10 cellular contexts compared by ENCODE assay signal in genomic region chr19:49878744-49879070, GRCh38. TPM values are rescaled to one million over a fixed set of nuclear protein-coding genes. Genes with fewer than 3 reads are reported as not detected.
DNase-seq lines count a peak whose midpoint lies in the region; ATAC-seq and TF ChIP-seq lines count a peak whose summit lies in the region.
"Had no signal": no experiment of that assay in that cellular context is flagged by ENCODE, and none has a peak within 500 bp of the region (broad histone marks: within the 10 kb centered on the region; RNA-seq: fewer than 3 reads in every experiment).

No MANE protein-coding gene starts in this region.

- H3K36me3 ChIP-seq in Caco-2 (ENCODE audit: control insufficient read depth, insufficient read depth, low read length) (peaks cover 13% of the 10 kb centered on the region), OCI-LY3 (replicated peaks; ENCODE audit: low read depth, low read length) (peaks cover 45% of the 10 kb centered on the region), fibroblast of lung (ENCODE audit: control insufficient read depth, insufficient read depth, low read length) (peaks cover 40% of the 10 kb centered on the region), psoas muscle (ENCODE audit: insufficient read depth in 1 of 2, low read depth in 1 of 2) (peaks cover 7 to 60% of the 10 kb centered on the region in 2 donors)

- H4K20me1 ChIP-seq in OCI-LY3 (ENCODE audit: insufficient read depth, low read length) (no peaks in the 10 kb centered on the region; the same call in 1 of the 2 replicates), fibroblast of lung (ENCODE audit: control insufficient read depth, extremely low read depth, insufficient read depth, low read length) (no peaks in the 10 kb centered on the region)

- peak overlapping the region; percentile 50 for H3K4me3 ChIP-seq in Caco-2 (ENCODE audit: low read depth, low read length)
- H3K4me3 ChIP-seq in OCI-LY3 (ENCODE audit: low read length) = peak overlapping the region; percentile 88
- peak overlapping the region; percentile 85 to 98 (median 92) for H3K4me3 ChIP-seq in fibroblast of lung (replicated peaks in 1 of 4; ENCODE audit: control extremely low read depth in 1 of 4, insufficient read depth in 1 of 4, low read depth in 3 of 4, low read length in 4 of 4)
- H3K4me3 ChIP-seq in psoas muscle = peak overlapping the region; percentile 69

- peaks cover 10% of the 10 kb centered on the region for H3K36me3 Mint-ChIP-seq in Caco-2 (ENCODE audit: insufficient read depth, unreplicated experiment)

- BruUV-seq in Caco-2 (replicated peaks; lab: Mats Ljungman, UMichigan) = TSS peak; percentile 58

- H3K79me2 ChIP-seq in OCI-LY3 (ENCODE audit: low read length) = peaks cover 33% of the 10 kb centered on the region
- H3K79me2 ChIP-seq in fibroblast of lung (ENCODE audit: control insufficient read depth, insufficient read depth, low read length) = peaks cover 22% of the 10 kb centered on the region

- H3K27me3 ChIP-seq in Caco-2 (replicated peaks; ENCODE audit: control insufficient read depth, insufficient read depth, low read length) (no peaks in the 10 kb centered on the region), OCI-LY3 (ENCODE audit: low read depth, low read length) (no peaks in the 10 kb centered on the region), fibroblast of lung (ENCODE audit: control insufficient read depth, insufficient read depth, low read length) (no peaks in the 10 kb centered on the region), psoas muscle (ENCODE audit: insufficient read depth in 3 of 3, low read length in 2 of 3) (no peaks in the 10 kb centered on the region)

- H3K9me3 ChIP-seq in Caco-2 (0 out of 2 replicates have a peak, but pooled peaks cover 4% of the 10 kb centered on the region), OCI-LY3 (ENCODE audit: insufficient read depth, low read length) (no peaks in the 10 kb centered on the region), fibroblast of lung (ENCODE audit: control insufficient read depth, insufficient read depth, low read depth, low read length) (no peaks in the 10 kb centered on the region), psoas muscle (no peaks in the 10 kb centered on the region)

- H3K4me1 ChIP-seq in Caco-2 (peaks cover 9% of the 10 kb centered on the region; the same call in 1 of the 2 replicates), OCI-LY3 (ENCODE audit: low read length) (peaks cover 20% of the 10 kb centered on the region), fibroblast of lung (ENCODE audit: control insufficient read depth, extremely low read depth, insufficient read depth, low read length) (peaks cover 4% of the 10 kb centered on the region), psoas muscle (peaks cover 35% of the 10 kb centered on the region)

- ATAC-seq in psoas muscle = no peak
- ATAC-seq in HG03378 (IDR thresholded peaks at IDR 0.05; ENCODE audit: unreplicated experiment) = no peak
- ATAC-seq in GM21619 (IDR thresholded peaks at IDR 0.05; ENCODE audit: unreplicated experiment) = no peak

- no peaks in the 10 kb centered on the region for H3K27me3 Mint-ChIP-seq in Caco-2 (ENCODE audit: insufficient read depth, unreplicated experiment)
- H3K27me3 Mint-ChIP-seq: memory B cell had no signal

- POLR2A ChIA-PET in Caco-2 (lab: Charles Lee) = interaction anchor here (0.7 to 1.2 kb wide), 2 partner anchors 11 kb away, joined by 3 to 4 read pairs; no protein-coding TSS in a partner anchor

- DNase-seq in Caco-2 (no peak), fibroblast of lung (ENCODE audit: low read depth in 2 of 2) (no peak), psoas muscle (peak in 1 of 2 donors; percentile 53), NOMO-1 (lab: John Stamatoyannopoulos, UW; ENCODE audit: unreplicated experiment in 2 of 2) (no peak), 8988T (no peak)
- DNase-seq: NCI-H1417 treated with DMSO at 0.1 percent for 48 hours had no signal

- no peaks in the 10 kb centered on the region for H3K4me1 Mint-ChIP-seq in Caco-2 (ENCODE audit: low read depth, unreplicated experiment)

- H3K4me2 ChIP-seq in OCI-LY3 (ENCODE audit: low read length) (peak overlapping the region; percentile 85), fibroblast of lung (ENCODE audit: extremely low read depth, insufficient read depth, low read length) (peak overlapping the region; percentile 93)

- H3K27ac Mint-ChIP-seq in Caco-2 (ENCODE audit: unreplicated experiment) = no peak overlapping the region
- H3K27ac Mint-ChIP-seq: memory B cell had no signal

- CTCF ChIA-PET in Caco-2 (lab: Charles Lee) = no interaction called here

- intact Hi-C loops in Caco-2 (cut with micrococcal nuclease; ENCODE audit: unreplicated experiment) = loop anchor here (1.0 to 10.0 kb wide), 2 partner anchors 12 to 436 kb away; no protein-coding TSS in a partner anchor
- intact Hi-C loops in psoas muscle (cut with DNase I) = loop anchor here in 1 of 2 donors (5.0 kb wide), 1 partner anchor 381 kb away; the partner anchor contains the start of gene RPS11

- H2AFZ ChIP-seq in OCI-LY3 (ENCODE audit: low read depth, low read length) (no peak overlapping the region), fibroblast of lung (ENCODE audit: low read length) (no peak overlapping the region)

- H3K4me3 Mint-ChIP-seq in Caco-2 (ENCODE audit: unreplicated experiment) = no peak overlapping the region
- H3K4me3 Mint-ChIP-seq: memory B cell had no signal

- WGBS in psoas muscle, 3 donors = 76 to 80% (median 79%) methylated on average over 9 of the region's 9 CpGs

- no peaks in the 10 kb centered on the region for H3K9me3 Mint-ChIP-seq in Caco-2 (ENCODE audit: unreplicated experiment)
- H3K9me3 Mint-ChIP-seq: memory B cell had no signal

- TF ChIP-seq CTCF in Caco-2 (IDR thresholded peaks at IDR 0.05; ENCODE audit: insufficient read depth in 1 of 2, low read depth in 1 of 2, low read length in 1 of 2, severe bottlenecking in 1 of 2, unreplicated experiment in 1 of 2) = no peak
- no peak for TF ChIP-seq CTCF in OCI-LY3 (IDR thresholded peaks at IDR 0.05; ENCODE audit: low read depth, low read length)
- no peak for TF ChIP-seq CTCF in fibroblast of lung (conservative IDR thresholded peaks at IDR 0.05 in 1 of 2, IDR thresholded peaks at IDR 0.05 in 1 of 2; ENCODE audit: low read depth in 1 of 2, low read length in 2 of 2)
- no peak for TF ChIP-seq CTCF in psoas muscle (IDR thresholded peaks at IDR 0.05)

- H3K9ac ChIP-seq in OCI-LY3 (ENCODE audit: low read length) (0 out of 2 replicates have a peak overlapping the region, but pooled peaks have one; percentile 90), fibroblast of lung (ENCODE audit: insufficient read depth, low read length) (peak overlapping the region; percentile 98)

- H3K27ac ChIP-seq in OCI-LY3 (ENCODE audit: low read length) (peak overlapping the region; percentile 85; the same call in 1 of the 2 replicates), fibroblast of lung (ENCODE audit: insufficient read depth, low read length) (peak overlapping the region; percentile 94), psoas muscle (peak overlapping the region; percentile 92)

RNA-seq across cellular contexts. Expression of gene TBC1D17, which starts 1.2 kb away (rescaled TPM):
- 55.3 and 56.5 TPM in 2 replicates for total RNA-seq in Caco-2 (2022)
- 10.0 and 19.5 TPM in 2 replicates for total RNA-seq in fibroblast of lung
- polyA plus RNA-seq in fibroblast of lung = 32.5 and 34.2 TPM in 2 replicates
- polyA plus RNA-seq in fibroblast of lung (2012) = 42.3 and 47.1 TPM in 2 replicates
- 111 and 165 TPM in 2 replicates for polyA minus RNA-seq in fibroblast of lung (ENCODE audit: low replicate concordance)
- total RNA-seq in psoas muscle = 100 to 1,000 TPM in 2 of 4 donors, 10 to 100 TPM in 2; 81.8 to 107 (median 94.8) TPM
- 10 to 100 TPM; 36.3 to 62.0 (median 52.6) TPM for polyA plus RNA-seq in psoas muscle

RNA-seq across cellular contexts. Expression of gene AKT1S1, which starts 1.6 kb away (rescaled TPM):
- total RNA-seq in Caco-2 (2022) (64.6 and 77.6 TPM in 2 replicates), fibroblast of lung (9.2 and 12.2 TPM in 2 replicates), psoas muscle (10 to 100 TPM; 56.0 to 82.8 (median 57.2) TPM)
- polyA plus RNA-seq in fibroblast of lung (37.4 and 51.3 TPM in 2 replicates), psoas muscle (100 to 1,000 TPM in 1 of 3 donors, 10 to 100 TPM in 2; 48.0 to 103 (median 76.0) TPM)
- 54.8 and 74.5 TPM in 2 replicates for polyA plus RNA-seq in fibroblast of lung (2012)
- polyA minus RNA-seq in fibroblast of lung (ENCODE audit: low replicate concordance) = 41.6 and 54.1 TPM in 2 replicates

RNA-seq across cellular contexts. Expression of gene PNKP, which starts 11.3 kb away (rescaled TPM):
- total RNA-seq in Caco-2 (2022) (130 and 147 TPM in 2 replicates), fibroblast of lung (21.1 and 32.9 TPM in 2 replicates), psoas muscle (10 to 100 TPM; 20.6 to 28.2 (median 23.9) TPM)
- polyA plus RNA-seq in fibroblast of lung (11.0 and 17.0 TPM in 2 replicates), psoas muscle (10 to 100 TPM; 16.7 to 31.9 (median 18.2) TPM)
- polyA plus RNA-seq in fibroblast of lung (2012) = 25.9 and 35.8 TPM in 2 replicates
- polyA minus RNA-seq in fibroblast of lung (ENCODE audit: low replicate concordance) = 25.4 and 45.5 TPM in 2 replicates

RNA-seq across cellular contexts. Expression of gene IL4I1, which starts 18.0 kb away (rescaled TPM):
- total RNA-seq in Caco-2 (2022) = 0.61 and 1.1 TPM in 2 replicates
- total RNA-seq in fibroblast of lung = 1.2 and 1.5 TPM in 2 replicates
- 0.09 and 0.21 TPM in 2 replicates for polyA plus RNA-seq in fibroblast of lung
- 0.52 and 0.58 TPM in 2 replicates for polyA plus RNA-seq in fibroblast of lung (2012)
- polyA minus RNA-seq in fibroblast of lung (ENCODE audit: low replicate concordance) = 0.79 TPM in 1 of 2 replicates, not detected in the other
- total RNA-seq in psoas muscle = 1 to 10 TPM in 1 of 4 donors, under 1 TPM in 3; 0.21 to 3.3 (median 0.46) TPM
- under 1 TPM; 0.05 to 0.46 (median 0.27) TPM for polyA plus RNA-seq in psoas muscle

RNA-seq across cellular contexts. Expression of gene PTOV1, which starts 27.7 kb away (rescaled TPM):
- total RNA-seq in Caco-2 (2022) = 209 and 224 TPM in 2 replicates
- total RNA-seq in fibroblast of lung = 35.2 and 56.0 TPM in 2 replicates
- 41.1 and 48.0 TPM in 2 replicates for polyA plus RNA-seq in fibroblast of lung
- 108 and 129 TPM in 2 replicates for polyA plus RNA-seq in fibroblast of lung (2012)
- 108 and 136 TPM in 2 replicates for polyA minus RNA-seq in fibroblast of lung (ENCODE audit: low replicate concordance)
- 100 to 1,000 TPM in 3 of 4 donors, 10 to 100 TPM in 1; 93.2 to 189 (median 151) TPM for total RNA-seq in psoas muscle
- polyA plus RNA-seq in psoas muscle = 100 to 1,000 TPM in 2 of 3 donors, 10 to 100 TPM in 1; 72.1 to 122 (median 106) TPM
